In the genomic region with DNA sequence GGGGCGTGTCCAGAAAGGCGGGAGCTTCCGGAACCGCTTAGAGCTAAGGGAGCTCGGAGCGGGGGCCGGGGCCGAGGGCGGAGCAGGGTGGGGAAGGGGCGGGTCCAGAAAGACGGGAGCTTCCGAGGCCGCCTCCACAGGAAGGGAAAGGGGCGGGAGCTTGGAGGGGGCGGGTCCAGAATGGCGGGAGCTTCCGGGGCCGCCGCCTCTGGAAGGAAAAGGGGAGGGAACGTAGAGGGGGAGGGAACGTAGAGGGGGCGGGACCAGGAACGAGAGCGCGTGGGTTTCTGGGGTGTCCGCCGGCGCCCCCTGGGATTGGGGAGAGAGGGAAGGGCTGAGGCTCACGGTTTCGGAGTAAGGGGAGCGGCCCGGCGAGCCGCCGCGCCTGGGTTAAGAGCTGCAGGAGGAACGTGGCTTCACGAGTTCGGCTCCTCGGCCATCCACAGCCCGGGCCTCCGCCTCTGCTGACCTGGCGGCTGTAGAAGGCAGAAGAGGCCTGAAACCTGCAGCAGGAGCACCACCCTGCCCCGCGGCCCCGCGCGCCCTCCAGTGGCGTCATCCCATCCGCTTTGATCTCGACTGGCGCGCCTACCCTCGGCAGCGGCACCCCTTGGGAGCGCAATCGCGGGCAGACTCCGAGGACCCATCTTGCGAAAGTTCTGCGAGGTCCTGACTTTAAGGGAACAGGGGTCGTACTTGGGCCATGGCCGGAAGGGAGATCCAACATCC, we compare ENCODE assay signal across 9 cellular contexts. TPM values are rescaled to one million over a fixed set of nuclear protein-coding genes. Genes with fewer than 3 reads are reported as not detected.
DNase-seq lines count a peak whose midpoint lies in the region; ATAC-seq, FAIRE-seq and TF ChIP-seq lines count a peak whose summit lies in the region.
"Had no signal": no experiment of that assay in that cellular context is flagged by ENCODE, and none has a peak within 500 bp of the region (broad histone marks: within the 10 kb centered on the region; RNA-seq: fewer than 3 reads in every experiment).

No MANE protein-coding gene starts in this region.

- H2AFZ ChIP-seq in keratinocyte (ENCODE audit: control insufficient read depth, low read length), result peak overlapping the region; percentile 76

- peak overlapping the region; percentile 66 to 75 (median 75) for H3K4me3 ChIP-seq in keratinocyte (ENCODE audit: control insufficient read depth in 2 of 3, extremely low read depth in 1 of 3, insufficient read depth in 2 of 3, low read depth in 1 of 3, low read length in 3 of 3)

- dilution Hi-C loops in keratinocyte (cut with MboI; ENCODE audit: extremely low pct_ligation_motif_present, low sequenced_read_pairs), result no loop called here

- H3K9me1 ChIP-seq in keratinocyte (ENCODE audit: control insufficient read depth, extremely low read depth, insufficient read depth, low read length), result no peaks in the 10 kb centered on the region

- no peaks in the 10 kb centered on the region for H3K36me3 ChIP-seq in keratinocyte (ENCODE audit: control insufficient read depth in 2 of 2, extremely low read depth in 1 of 2, insufficient read depth in 2 of 2, low read length in 2 of 2)

- H3K27ac ChIP-seq in keratinocyte (ENCODE audit: control insufficient read depth, insufficient read depth, low read length), result peak overlapping the region; percentile 89

- DNase-seq in AG20443 (ENCODE audit: low spot score), result peak; percentile 99
- DNase-seq in NCI-H345 (lab: John Stamatoyannopoulos, UW), result peak; percentile 98
- DNase-seq in activated CD4-positive, CD25-positive, alpha-beta regulatory T cell treated with anti-CD3 and anti-CD28 coated beads, Interleukin-2, amount 50 U/mL, for 16 hours (ENCODE audit: low read depth, low spot score), result peak; percentile 93
- DNase-seq in cerebellar cortex (ENCODE audit: low spot score), result peak; percentile 97
- DNase-seq in keratinocyte (ENCODE audit: low read depth, low spot score), result peak; percentile 79
- peak; percentile 99 for DNase-seq in stimulated activated CD4-positive, alpha-beta T cell treated with anti-CD3 and anti-CD28 coated beads, Interleukin-12 subunit alpha, Interleukin-12 subunit beta, amount 100 ng/mL, for 48 hours (ENCODE audit: low read depth in 2 of 3, low spot score in 1 of 3)

- H3K27me3 ChIP-seq in keratinocyte (ENCODE audit: control insufficient read depth, extremely low read depth, insufficient read depth, low read length), result no peaks in the 10 kb centered on the region

- peak; percentile 40 to 84 (median 64) for TF ChIP-seq CTCF in keratinocyte (optimal IDR thresholded peaks at IDR 0.05 in 1 of 3, IDR thresholded peaks at IDR 0.05 in 1 of 3, conservative IDR thresholded peaks at IDR 0.05 in 1 of 3; ENCODE audit: extremely low read depth in 1 of 3, insufficient read depth in 2 of 3, low read length in 3 of 3)

- ATAC-seq in GM19023 (IDR thresholded peaks at IDR 0.05; ENCODE audit: unreplicated experiment) (peak; percentile 73), HG03280 (IDR thresholded peaks at IDR 0.05; ENCODE audit: unreplicated experiment) (peak; percentile 67)

- no peaks in the 10 kb centered on the region for H3K9me3 ChIP-seq in keratinocyte (ENCODE audit: control insufficient read depth, low read depth, low read length)

- peak overlapping the region; percentile 85 for H3K9ac ChIP-seq in keratinocyte (ENCODE audit: control insufficient read depth, extremely low read depth, insufficient read depth, low read length)

- H4K20me1 ChIP-seq in keratinocyte (ENCODE audit: control insufficient read depth, extremely low read depth, insufficient read depth, low read length), result no peaks in the 10 kb centered on the region

- no peaks in the 10 kb centered on the region for H3K79me2 ChIP-seq in keratinocyte (ENCODE audit: control insufficient read depth, insufficient read depth, low read length)

- H3K4me1 ChIP-seq in keratinocyte (ENCODE audit: control insufficient read depth, extremely low read depth, insufficient read depth, low read length), result peaks cover 13% of the 10 kb centered on the region

- H3K4me2 ChIP-seq in keratinocyte (ENCODE audit: control insufficient read depth, extremely low read depth, insufficient read depth, low read depth, low read length), result peak overlapping the region; percentile 91

- no peak for FAIRE-seq in keratinocyte (lab: Jason Lieb, UNC)
- FAIRE-seq: colon had no signal

RNA-seq across cellular contexts. Expression of a gene that starts 22.9 kb away (rescaled TPM):
- 0.14 to 0.42 TPM (median 0.18 TPM) in 3 replicates for polyA plus RNA-seq in keratinocyte
- polyA plus RNA-seq in keratinocyte (2011; ENCODE audit: low read depth), result not detected
- 0.04 and 0.13 TPM in 2 replicates for polyA plus RNA-seq in keratinocyte (2011; cell fraction: cytosol; rRNA removed)
- polyA plus RNA-seq in keratinocyte (2011; cell fraction: nucleus; rRNA removed), result 0.18 and 0.35 TPM in 2 replicates
- polyA plus RNA-seq in keratinocyte (2012; ENCODE audit: low replicate concordance), result 0.34 and 0.54 TPM in 2 replicates
- 0.13 TPM in 1 of 3 replicates, not detected in the others for polyA minus RNA-seq in keratinocyte
- polyA minus RNA-seq in keratinocyte (2011; cell fraction: cytosol; rRNA and poly(A)+ RNA removed), result 1.2 TPM
- polyA minus RNA-seq in keratinocyte (2011; cell fraction: nucleus; rRNA and poly(A)+ RNA removed), result 0.42 TPM in 1 of 2 replicates, not detected in the other

RNA-seq across cellular contexts. Expression of a gene that starts 36.2 kb away (rescaled TPM):
- polyA plus RNA-seq in keratinocyte, result 10.8 to 17.9 TPM (median 12.1 TPM) in 3 replicates
- 1.2 TPM for polyA plus RNA-seq in keratinocyte (2011; ENCODE audit: low read depth)
- polyA plus RNA-seq in keratinocyte (2011; cell fraction: cytosol; rRNA removed), result 9.5 and 10.3 TPM in 2 replicates
- 16.1 and 18.8 TPM in 2 replicates for polyA plus RNA-seq in keratinocyte (2011; cell fraction: nucleus; rRNA removed)
- polyA plus RNA-seq in keratinocyte (2012; ENCODE audit: low replicate concordance), result 4.2 and 9.4 TPM in 2 replicates
- polyA minus RNA-seq in keratinocyte, result 7.1 to 15.4 TPM (median 12.6 TPM) in 3 replicates
- polyA minus RNA-seq in keratinocyte (2011; cell fraction: cytosol; rRNA and poly(A)+ RNA removed), result 20.5 TPM
- 9.7 and 14.0 TPM in 2 replicates for polyA minus RNA-seq in keratinocyte (2011; cell fraction: nucleus; rRNA and poly(A)+ RNA removed)

RNA-seq across cellular contexts. Expression of a gene that starts 36.5 kb away (rescaled TPM):
- 8.6 to 10.8 TPM (median 10.0 TPM) in 3 replicates for polyA plus RNA-seq in keratinocyte
- polyA plus RNA-seq in keratinocyte (2011; ENCODE audit: low read depth), result 4.4 TPM
- polyA plus RNA-seq in keratinocyte (2011; cell fraction: cytosol; rRNA removed), result 3.7 and 6.1 TPM in 2 replicates
- polyA plus RNA-seq in keratinocyte (2011; cell fraction: nucleus; rRNA removed), result 27.3 and 32.8 TPM in 2 replicates
- 7.5 and 9.9 TPM in 2 replicates for polyA plus RNA-seq in keratinocyte (2012; ENCODE audit: low replicate concordance)
- polyA minus RNA-seq in keratinocyte, result 7.8 to 9.6 TPM (median 9.6 TPM) in 3 replicates
- polyA minus RNA-seq in keratinocyte (2011; cell fraction: cytosol; rRNA and poly(A)+ RNA removed), result 3.8 TPM
- 5.0 and 5.7 TPM in 2 replicates for polyA minus RNA-seq in keratinocyte (2011; cell fraction: nucleus; rRNA and poly(A)+ RNA removed)

Comparison
In these comparisons a context has a peak if more than half of its experiments do, and no peak if none do; other contexts are left out.
1. Peak in every context shown above with its lines: DNase-seq, ATAC-seq, H3K4me3 ChIP-seq and H3K27ac ChIP-seq.